Comparison of ENCODE assay signal across 17 cellular contexts in genomic region chr1:114610546-114611245, GRCh38. TPM values are rescaled to one million over a fixed set of nuclear protein-coding genes. Genes with fewer than 3 reads are reported as not detected.
DNase-seq lines count a peak whose midpoint lies in the region; ATAC-seq and TF ChIP-seq lines count a peak whose summit lies in the region.
"Had no signal": no experiment of that assay in that cellular context is flagged by ENCODE, and none has a peak within 500 bp of the region (broad histone marks: within the 10 kb centered on the region; RNA-seq: fewer than 3 reads in every experiment).

No MANE protein-coding gene starts in this region.

- no peaks in the 10 kb centered on the region for H3K9me3 Mint-ChIP-seq in activated CD8-positive, alpha-beta memory T cell treated with anti-CD3 and anti-CD28 coated beads, Interleukin-2, amount 10 ng/mL, durations not matched to agents 7 days and 5 days (ENCODE audit: low read depth)
- H3K9me3 Mint-ChIP-seq: activated naive CD4-positive, alpha-beta T cell treated with anti-CD3 and anti-CD28 coated beads, Interleukin-2, amount 50 U/mL, for 24 hours; central memory CD8-positive, alpha-beta T cell; naive thymus-derived CD4-positive, alpha-beta T cell; stimulated activated effector memory CD8-positive, alpha-beta T cell treated with anti-CD3 and anti-CD28 coated beads, Interleukin-12 subunit alpha, Interleukin-12 subunit beta, amount 100 ng/mL, for 72 hours had no signal

- CTCF ChIA-PET in activated CD8-positive, alpha-beta memory T cell treated with anti-CD3 and anti-CD28 coated beads, Interleukin-2, amount 10 ng/mL, durations not matched to agents 7 days and 5 days (lab: Charles Lee) = no interaction called here

- H3K4me3 Mint-ChIP-seq in activated CD8-positive, alpha-beta memory T cell treated with anti-CD3 and anti-CD28 coated beads, Interleukin-2, amount 10 ng/mL, durations not matched to agents 7 days and 5 days = no peak overlapping the region
- H3K4me3 Mint-ChIP-seq: activated CD4-positive, alpha-beta T cell treated with anti-CD3 and anti-CD28 coated beads for 36 hours; activated naive CD4-positive, alpha-beta T cell treated with anti-CD3 and anti-CD28 coated beads, Interleukin-2, amount 50 U/mL, for 24 hours; central memory CD8-positive, alpha-beta T cell; naive thymus-derived CD4-positive, alpha-beta T cell; stimulated activated effector memory CD8-positive, alpha-beta T cell treated with anti-CD3 and anti-CD28 coated beads, Interleukin-12 subunit alpha, Interleukin-12 subunit beta, amount 100 ng/mL, for 72 hours had no signal

- no peak overlapping the region for H3K27ac ChIP-seq in brain microvascular endothelial cell
- H3K27ac ChIP-seq: KMS-11 had no signal

- H3K27me3 ChIP-seq in brain microvascular endothelial cell (replicated peaks) = no peaks in the 10 kb centered on the region

- H3K4me1 Mint-ChIP-seq in activated CD8-positive, alpha-beta memory T cell treated with anti-CD3 and anti-CD28 coated beads, Interleukin-2, amount 10 ng/mL, durations not matched to agents 7 days and 5 days = peaks cover 9% of the 10 kb centered on the region
- H3K4me1 Mint-ChIP-seq: activated CD4-positive, alpha-beta T cell treated with anti-CD3 and anti-CD28 coated beads for 36 hours; activated naive CD4-positive, alpha-beta T cell treated with anti-CD3 and anti-CD28 coated beads, Interleukin-2, amount 50 U/mL, for 24 hours; central memory CD8-positive, alpha-beta T cell; stimulated activated effector memory CD8-positive, alpha-beta T cell treated with anti-CD3 and anti-CD28 coated beads, Interleukin-12 subunit alpha, Interleukin-12 subunit beta, amount 100 ng/mL, for 72 hours had no signal

- in situ Hi-C loops in brain microvascular endothelial cell (cut with HindIII; ENCODE audit: low pct_ligation_motif_present, low sequenced_read_pairs) = no loop called here

- DNase-seq in A172 (ENCODE audit: low spot score) (peak; percentile 2), HT1080 (ENCODE audit: low read depth) (peak; percentile 70), brain microvascular endothelial cell (peak; percentile 23), iris pigment epithelial cell (ENCODE audit: low read depth) (peak; percentile 74), SW480 (ENCODE audit: low spot score) (no peak), DMS153 treated with DMSO at 0.1 percent for 48 hours (lab: John Stamatoyannopoulos, UW; ENCODE audit: unreplicated experiment) (no peak)
- DNase-seq in activated CD8-positive, alpha-beta memory T cell treated with anti-CD3 and anti-CD28 coated beads, Interleukin-2, amount 10 ng/mL, durations not matched to agents 7 days and 5 days = no peak
- DNase-seq: activated CD4-positive, alpha-beta T cell treated with anti-CD3 and anti-CD28 coated beads for 36 hours; activated T-cell treated with anti-CD3 and anti-CD28 coated beads for 4 hours; naive thymus-derived CD4-positive, alpha-beta T cell; NCI-H774; stimulated activated CD4-positive, alpha-beta T cell treated with anti-CD3 and anti-CD28 coated beads, Interleukin-4, amount 100 ng/mL, for 4 hours had no signal

- ATAC-seq in GM21367 (IDR thresholded peaks at IDR 0.05; ENCODE audit: unreplicated experiment) = no peak
- no peak for ATAC-seq in activated CD8-positive, alpha-beta memory T cell treated with anti-CD3 and anti-CD28 coated beads, Interleukin-2, amount 10 ng/mL, durations not matched to agents 7 days and 5 days
- ATAC-seq: activated CD4-positive, alpha-beta T cell treated with anti-CD3 and anti-CD28 coated beads for 36 hours; naive thymus-derived CD4-positive, alpha-beta T cell; stimulated activated effector memory CD8-positive, alpha-beta T cell treated with anti-CD3 and anti-CD28 coated beads, Interleukin-12 subunit alpha, Interleukin-12 subunit beta, amount 100 ng/mL, for 72 hours had no signal

- H3K36me3 Mint-ChIP-seq in activated CD8-positive, alpha-beta memory T cell treated with anti-CD3 and anti-CD28 coated beads, Interleukin-2, amount 10 ng/mL, durations not matched to agents 7 days and 5 days = no peaks in the 10 kb centered on the region
- H3K36me3 Mint-ChIP-seq: activated naive CD4-positive, alpha-beta T cell treated with anti-CD3 and anti-CD28 coated beads, Interleukin-2, amount 50 U/mL, for 24 hours; stimulated activated effector memory CD8-positive, alpha-beta T cell treated with anti-CD3 and anti-CD28 coated beads, Interleukin-12 subunit alpha, Interleukin-12 subunit beta, amount 100 ng/mL, for 72 hours had no signal

- H3K36me3 ChIP-seq in brain microvascular endothelial cell (replicated peaks) = no peaks in the 10 kb centered on the region

- no peak for TF ChIP-seq CTCF in brain microvascular endothelial cell (IDR thresholded peaks at IDR 0.05; ENCODE audit: low read depth, low read length, missing control alignments)

- no peak overlapping the region for H3K4me3 ChIP-seq in brain microvascular endothelial cell (ENCODE audit: low read depth, low read length)

- H3K27ac Mint-ChIP-seq in activated CD8-positive, alpha-beta memory T cell treated with anti-CD3 and anti-CD28 coated beads, Interleukin-2, amount 10 ng/mL, durations not matched to agents 7 days and 5 days = no peak overlapping the region
- H3K27ac Mint-ChIP-seq: activated CD4-positive, alpha-beta T cell treated with anti-CD3 and anti-CD28 coated beads for 36 hours; activated naive CD4-positive, alpha-beta T cell treated with anti-CD3 and anti-CD28 coated beads, Interleukin-2, amount 50 U/mL, for 24 hours; naive thymus-derived CD4-positive, alpha-beta T cell; stimulated activated effector memory CD8-positive, alpha-beta T cell treated with anti-CD3 and anti-CD28 coated beads, Interleukin-12 subunit alpha, Interleukin-12 subunit beta, amount 100 ng/mL, for 72 hours had no signal

- H3K27me3 Mint-ChIP-seq in activated CD8-positive, alpha-beta memory T cell treated with anti-CD3 and anti-CD28 coated beads, Interleukin-2, amount 10 ng/mL, durations not matched to agents 7 days and 5 days = no peaks in the 10 kb centered on the region
- H3K27me3 Mint-ChIP-seq: activated CD4-positive, alpha-beta T cell treated with anti-CD3 and anti-CD28 coated beads for 36 hours; activated naive CD4-positive, alpha-beta T cell treated with anti-CD3 and anti-CD28 coated beads, Interleukin-2, amount 50 U/mL, for 24 hours; central memory CD8-positive, alpha-beta T cell had no signal

RNA-seq across cellular contexts. Expression of gene BCAS2, which starts 29.3 kb away (rescaled TPM):
- 85.1 and 104 TPM in 2 replicates for total RNA-seq in A172 (2014; rRNA removed; shearing (Covaris generic))
- 59.6 and 60.0 TPM in 2 replicates for total RNA-seq in HT1080 (2014; rRNA removed; shearing (Covaris generic))
- 37.3 and 37.5 TPM in 2 replicates for polyA plus RNA-seq in HT1080 (2015; cell fraction: cytosol; rRNA removed)
- polyA plus RNA-seq in HT1080 (2015; cell fraction: nucleus; rRNA removed) = 13.8 and 19.7 TPM in 2 replicates
- 10 to 100 TPM; 36.3 to 44.1 TPM for total RNA-seq in activated CD8-positive, alpha-beta memory T cell treated with anti-CD3 and anti-CD28 coated beads, Interleukin-2, amount 10 ng/mL, durations not matched to agents 7 days and 5 days

RNA-seq across cellular contexts. Expression of gene DENND2C, which starts 59.2 kb away (rescaled TPM):
- total RNA-seq in A172 (2014; rRNA removed; shearing (Covaris generic)) = 0.81 and 1.3 TPM in 2 replicates
- total RNA-seq in HT1080 (2014; rRNA removed; shearing (Covaris generic)) = 0.21 and 0.47 TPM in 2 replicates
- 0.16 and 0.17 TPM in 2 replicates for polyA plus RNA-seq in HT1080 (2015; cell fraction: cytosol; rRNA removed)
- 0.88 and 1.1 TPM in 2 replicates for polyA plus RNA-seq in HT1080 (2015; cell fraction: nucleus; rRNA removed)
- under 1 TPM; 0.29 to 0.35 TPM for total RNA-seq in activated CD8-positive, alpha-beta memory T cell treated with anti-CD3 and anti-CD28 coated beads, Interleukin-2, amount 10 ng/mL, durations not matched to agents 7 days and 5 days

Comparison
In these comparisons a context has a peak if more than half of its experiments do, and no peak if none do; other contexts are left out.
1. DNase-seq: peak in A172 (single experiment), HT1080 (single experiment), brain microvascular endothelial cell (single experiment) and iris pigment epithelial cell (single experiment); none in activated CD8-positive, alpha-beta memory T cell treated with anti-CD3 and anti-CD28 coated beads, Interleukin-2, amount 10 ng/mL, durations not matched to agents 7 days and 5 days (single experiment), SW480 (single experiment) and DMS153 treated with DMSO at 0.1 percent for 48 hours (single experiment).